Comparison of ENCODE assay signal across 8 cellular contexts in the genomic region with DNA sequence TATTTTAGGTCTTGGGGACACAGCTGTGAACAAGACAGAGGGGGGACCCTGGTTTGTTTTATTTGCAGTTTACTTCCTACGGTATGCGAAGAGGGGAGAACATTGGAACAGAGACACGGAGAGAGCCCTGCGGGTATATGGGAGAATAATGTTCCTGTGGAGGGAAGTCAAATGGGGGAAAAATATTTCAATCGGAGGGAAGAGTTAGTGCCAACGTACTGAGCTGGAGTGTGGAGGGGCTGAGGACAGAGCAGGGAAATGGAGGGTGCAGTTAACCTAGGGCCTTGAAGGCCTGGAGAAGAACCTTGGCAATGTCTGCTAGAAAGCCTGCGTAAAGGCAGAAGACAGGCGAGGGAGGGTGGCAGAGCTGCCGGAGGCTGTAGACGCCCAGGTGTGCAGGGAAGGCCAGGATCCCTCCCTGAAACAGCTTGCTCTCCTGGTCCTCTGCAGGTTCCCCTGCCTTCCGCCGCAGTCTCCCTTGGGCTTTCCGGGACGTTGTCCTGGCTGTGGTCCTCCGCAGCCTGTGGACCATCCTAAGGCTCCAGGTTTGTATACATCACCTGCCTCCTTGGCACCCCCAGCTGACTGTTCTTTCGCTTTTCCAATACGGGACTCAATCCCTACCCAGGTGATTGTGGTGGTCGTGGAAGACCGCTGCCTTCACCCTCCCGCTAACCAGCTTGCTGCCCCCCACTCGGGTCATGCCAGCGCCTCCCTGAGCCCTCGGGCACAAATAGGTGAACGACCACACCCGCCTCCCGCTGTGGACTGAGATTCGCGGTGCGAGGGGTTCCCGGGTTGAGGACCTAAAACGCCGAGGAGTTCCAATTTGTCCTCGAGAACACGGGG. TPM values are rescaled to one million over a fixed set of nuclear protein-coding genes. Genes with fewer than 3 reads are reported as not detected.
A peak's percentile ranks its signal among the peaks of the same experiment; 100 is the strongest.
DNase-seq lines count a peak whose midpoint lies in the region.

No MANE protein-coding gene starts in this region.

- H3K9me3 Mint-ChIP-seq in activated T-cell treated with anti-CD3 and anti-CD28 coated beads, Interleukin-2, amount 50 U/mL, for 24 hours: peaks cover 2% of the 10 kb centered on the region

- peaks cover 47% of the 10 kb centered on the region for H3K36me3 ChIP-seq in KOPT-K1 (ENCODE audit: insufficient read depth, low read length)
- peaks cover 17% of the 10 kb centered on the region for H3K36me3 ChIP-seq in ectodermal cell (ENCODE audit: control insufficient read depth, insufficient read depth, low read length)
- peaks cover 22% of the 10 kb centered on the region for H3K36me3 ChIP-seq in neuron (ENCODE audit: insufficient read depth, low read length)

- no peak overlapping the region for H2AFZ ChIP-seq in neuron (ENCODE audit: low read depth, low read length)

- H3K4me1 Mint-ChIP-seq in activated T-cell treated with anti-CD3 and anti-CD28 coated beads, Interleukin-2, amount 50 U/mL, for 24 hours (ENCODE audit: low read depth): peaks cover 61% of the 10 kb centered on the region

- H3K36me3 Mint-ChIP-seq in activated T-cell treated with anti-CD3 and anti-CD28 coated beads, Interleukin-2, amount 50 U/mL, for 24 hours (ENCODE audit: low read depth): peaks cover 80% of the 10 kb centered on the region

- DNase-seq in activated T-cell treated with anti-CD3 and anti-CD28 coated beads, Interleukin-2, amount 50 U/mL, for 24 hours: no peak
- DNase-seq in activated T-cell treated with anti-CD3 and anti-CD28 coated beads, Interleukin-2, amount 50 U/mL, for 1 hour: no peak
- DNase-seq in nucleus accumbens (lab: John Stamatoyannopoulos, UW): no peak
- DNase-seq in NCI-H446 (lab: John Stamatoyannopoulos, UW): no peak
- DNase-seq in NCI-H187 treated with DMSO at 0.1 percent for 48 hours (lab: John Stamatoyannopoulos, UW): no peak

- peak overlapping the region; percentile 99 for H3K27ac Mint-ChIP-seq in activated T-cell treated with anti-CD3 and anti-CD28 coated beads, Interleukin-2, amount 50 U/mL, for 24 hours

- H3K27ac ChIP-seq in KOPT-K1 (ENCODE audit: low read depth, low read length, poor library complexity, severe bottlenecking) (peak overlapping the region; percentile 86), ectodermal cell (ENCODE audit: insufficient read depth, low read depth, low read length, poor library complexity, severe bottlenecking) (no peak overlapping the region)

- peak overlapping the region; percentile 99 for H3K4me3 Mint-ChIP-seq in activated T-cell treated with anti-CD3 and anti-CD28 coated beads, Interleukin-2, amount 50 U/mL, for 24 hours

- H3K9me3 ChIP-seq in KOPT-K1 (ENCODE audit: insufficient read depth, low read length, poor library complexity, severe bottlenecking) (no peaks in the 10 kb centered on the region), ectodermal cell (ENCODE audit: control insufficient read depth, low read length) (no peaks in the 10 kb centered on the region), neuron (ENCODE audit: low read length) (no peaks in the 10 kb centered on the region)

- H3K27me3 ChIP-seq in ectodermal cell (ENCODE audit: control insufficient read depth, insufficient read depth, low read length, poor library complexity, severe bottlenecking) (no peaks in the 10 kb centered on the region), neuron (ENCODE audit: insufficient read depth, low read length) (no peaks in the 10 kb centered on the region)

- 32 to 33% methylated on average over 34 of the region's 34 CpGs for WGBS in ectodermal cell, 2 experiments

- peaks cover 12% of the 10 kb centered on the region for H3K4me1 ChIP-seq in ectodermal cell (ENCODE audit: control insufficient read depth, insufficient read depth, low read length)
- H3K4me1 ChIP-seq in neuron (ENCODE audit: insufficient read depth, low read length): peaks cover 38% of the 10 kb centered on the region

- peak overlapping the region; percentile 84 for H3K4me3 ChIP-seq in ectodermal cell (ENCODE audit: insufficient read depth, low read depth, low read length)
- H3K4me3 ChIP-seq in neuron (ENCODE audit: low read length): peak overlapping the region; percentile 86

- no peaks in the 10 kb centered on the region for H3K27me3 Mint-ChIP-seq in activated T-cell treated with anti-CD3 and anti-CD28 coated beads, Interleukin-2, amount 50 U/mL, for 24 hours

RNA-seq across cellular contexts. Expression of gene RACK1, which starts 1.9 kb away (rescaled TPM):
- polyA plus RNA-seq in ectodermal cell (2013, experiment 1 of 4): 2,522 TPM
- 2,564 TPM for polyA plus RNA-seq in ectodermal cell (2013, experiment 2 of 4)
- 2,558 TPM for polyA plus RNA-seq in ectodermal cell (2013, experiment 3 of 4)
- polyA plus RNA-seq in ectodermal cell (2013, experiment 4 of 4): 2,793 TPM

RNA-seq across cellular contexts. Expression of gene TRIM52, which starts 15.3 kb away (rescaled TPM):
- 7.6 TPM for polyA plus RNA-seq in ectodermal cell (2013, experiment 1 of 4)
- 8.3 TPM for polyA plus RNA-seq in ectodermal cell (2013, experiment 2 of 4)
- polyA plus RNA-seq in ectodermal cell (2013, experiment 3 of 4): 8.0 TPM
- polyA plus RNA-seq in ectodermal cell (2013, experiment 4 of 4): 7.6 TPM

RNA-seq across cellular contexts. Expression of gene TRIM41, which starts 22.6 kb away (rescaled TPM):
- 34.7 TPM for polyA plus RNA-seq in ectodermal cell (2013, experiment 1 of 4)
- 33.6 TPM for polyA plus RNA-seq in ectodermal cell (2013, experiment 2 of 4)
- 24.6 TPM for polyA plus RNA-seq in ectodermal cell (2013, experiment 3 of 4)
- 32.7 TPM for polyA plus RNA-seq in ectodermal cell (2013, experiment 4 of 4)

RNA-seq across cellular contexts. Expression of gene TRIM7, which starts 40.7 kb away (rescaled TPM):
- polyA plus RNA-seq in ectodermal cell (2013, experiment 1 of 4): not detected
- not detected for polyA plus RNA-seq in ectodermal cell (2013, experiment 2 of 4)
- polyA plus RNA-seq in ectodermal cell (2013, experiment 3 of 4): not detected
- polyA plus RNA-seq in ectodermal cell (2013, experiment 4 of 4): not detected
